1 cellular context compared by ENCODE assay signal in genomic region chr16:28974437-28975157, GRCh38.
TF ChIP-seq lines count a peak whose summit lies in the region.

A gene with protein sequence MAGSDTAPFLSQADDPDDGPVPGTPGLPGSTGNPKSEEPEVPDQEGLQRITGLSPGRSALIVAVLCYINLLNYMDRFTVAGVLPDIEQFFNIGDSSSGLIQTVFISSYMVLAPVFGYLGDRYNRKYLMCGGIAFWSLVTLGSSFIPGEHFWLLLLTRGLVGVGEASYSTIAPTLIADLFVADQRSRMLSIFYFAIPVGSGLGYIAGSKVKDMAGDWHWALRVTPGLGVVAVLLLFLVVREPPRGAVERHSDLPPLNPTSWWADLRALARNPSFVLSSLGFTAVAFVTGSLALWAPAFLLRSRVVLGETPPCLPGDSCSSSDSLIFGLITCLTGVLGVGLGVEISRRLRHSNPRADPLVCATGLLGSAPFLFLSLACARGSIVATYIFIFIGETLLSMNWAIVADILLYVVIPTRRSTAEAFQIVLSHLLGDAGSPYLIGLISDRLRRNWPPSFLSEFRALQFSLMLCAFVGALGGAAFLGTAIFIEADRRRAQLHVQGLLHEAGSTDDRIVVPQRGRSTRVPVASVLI (plus strand): TSS chr16:28974778. CDS start chr16:28975152, 374 bp downstream.

TF ChIP-seq in GM12878, 131 proteins besides CTCF, POLR2A, EP300 and RAD21 (continued from another document and continues in another):
- peak; percentile 94 for TF ChIP-seq IKZF1 (conservative IDR thresholded peaks at IDR 0.05)
- peak; percentile 98 for TF ChIP-seq PAX5 (IDR thresholded peaks at IDR 0.05; ENCODE audit: borderline replicate concordance, low read depth, low read length)
- 0 out of 2 replicates have a peak, but pooled peaks have one; percentile 61 for TF ChIP-seq GATAD2B (conservative IDR thresholded peaks at IDR 0.05; ENCODE audit: low read depth)
- TF ChIP-seq MXI1 (IDR thresholded peaks at IDR 0.05; ENCODE audit: low read depth, low read length), result peak; percentile 96
- TF ChIP-seq NBN (IDR thresholded peaks at IDR 0.05), result peak; percentile 85
- no peak for TF ChIP-seq BRCA1 (IDR thresholded peaks at IDR 0.05; ENCODE audit: low read depth, low read length)
- peak; percentile 99 for TF ChIP-seq YY1 (IDR thresholded peaks at IDR 0.05; ENCODE audit: low read depth, low read length)
- no peak for TF ChIP-seq SMAD1 (IDR thresholded peaks at IDR 0.05; ENCODE audit: low read depth, partially characterized antibody)
- TF ChIP-seq ZBTB11 (CRISPR knock-in tag; IDR thresholded peaks at IDR 0.05), result no peak
- peak; percentile 95 for TF ChIP-seq TAF1 (IDR thresholded peaks at IDR 0.05; ENCODE audit: borderline replicate concordance, low read depth, low read length)
- peak; percentile 66 for TF ChIP-seq TCF12 (IDR thresholded peaks at IDR 0.05; ENCODE audit: low read depth, low read length)
- no peak for TF ChIP-seq NFYA (IDR thresholded peaks at IDR 0.05; ENCODE audit: borderline replicate concordance, low read depth, low read length)
- TF ChIP-seq SUPT20H (IDR thresholded peaks at IDR 0.05; ENCODE audit: borderline replicate concordance, control insufficient read depth, low read depth, low read length), result no peak
- peak; percentile 82; the same call in 1 of the 2 replicates for TF ChIP-seq TBL1XR1 (IDR thresholded peaks at IDR 0.05; ENCODE audit: low read depth, low read length)
- TF ChIP-seq POLR2AphosphoS2 (IDR thresholded peaks at IDR 0.05; ENCODE audit: low read depth, low read length), result no peak
- TF ChIP-seq RBBP5 (conservative IDR thresholded peaks at IDR 0.05), result no peak
- TF ChIP-seq CBX3 (IDR thresholded peaks at IDR 0.05; ENCODE audit: borderline replicate concordance, low read depth), result no peak
- 0 out of 4 replicates have a peak, but pooled peaks of 1 of the 2 experiments have one; percentile 49 for TF ChIP-seq SRF (IDR thresholded peaks at IDR 0.05; ENCODE audit: low read depth in 2 of 2, low read length in 2 of 2)
- TF ChIP-seq STAT3 (IDR thresholded peaks at IDR 0.05; ENCODE audit: low read depth, low read length), result 0 out of 2 replicates have a peak, but pooled peaks have one; percentile 65
- TF ChIP-seq ATF2 (IDR thresholded peaks at IDR 0.05; ENCODE audit: low read length), result no peak
- TF ChIP-seq BACH1 (IDR thresholded peaks at IDR 0.05; ENCODE audit: borderline replicate concordance), result peak; percentile 50; the same call in 1 of the 2 replicates
- TF ChIP-seq, protein P1, sequence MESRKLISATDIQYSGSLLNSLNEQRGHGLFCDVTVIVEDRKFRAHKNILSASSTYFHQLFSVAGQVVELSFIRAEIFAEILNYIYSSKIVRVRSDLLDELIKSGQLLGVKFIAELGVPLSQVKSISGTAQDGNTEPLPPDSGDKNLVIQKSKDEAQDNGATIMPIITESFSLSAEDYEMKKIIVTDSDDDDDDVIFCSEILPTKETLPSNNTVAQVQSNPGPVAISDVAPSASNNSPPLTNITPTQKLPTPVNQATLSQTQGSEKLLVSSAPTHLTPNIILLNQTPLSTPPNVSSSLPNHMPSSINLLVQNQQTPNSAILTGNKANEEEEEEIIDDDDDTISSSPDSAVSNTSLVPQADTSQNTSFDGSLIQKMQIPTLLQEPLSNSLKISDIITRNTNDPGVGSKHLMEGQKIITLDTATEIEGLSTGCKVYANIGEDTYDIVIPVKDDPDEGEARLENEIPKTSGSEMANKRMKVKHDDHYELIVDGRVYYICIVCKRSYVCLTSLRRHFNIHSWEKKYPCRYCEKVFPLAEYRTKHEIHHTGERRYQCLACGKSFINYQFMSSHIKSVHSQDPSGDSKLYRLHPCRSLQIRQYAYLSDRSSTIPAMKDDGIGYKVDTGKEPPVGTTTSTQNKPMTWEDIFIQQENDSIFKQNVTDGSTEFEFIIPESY (IDR thresholded peaks at IDR 0.05), result no peak
- TF ChIP-seq POLR2AphosphoS5 (IDR thresholded peaks at IDR 0.05; ENCODE audit: low read length), result peak; percentile 81
- TF ChIP-seq NR2F1 (conservative IDR thresholded peaks at IDR 0.05), result peak; percentile 82
- TF ChIP-seq ZNF384 (IDR thresholded peaks at IDR 0.05; ENCODE audit: borderline replicate concordance, low read depth, low read length), result no peak
- TF ChIP-seq USF1 (IDR thresholded peaks at IDR 0.05; ENCODE audit: borderline replicate concordance, extremely low read length, insufficient read depth, low read depth, low read length), result peak; percentile 100
- no peak for TF ChIP-seq ZNF274 (IDR thresholded peaks at IDR 0.05; ENCODE audit: insufficient read depth, insufficient read length)
- peak; percentile 73; the same call in 1 of the 2 replicates for TF ChIP-seq CHD2 (IDR thresholded peaks at IDR 0.05; ENCODE audit: borderline replicate concordance, low read depth, low read length)
- TF ChIP-seq RB1 (IDR thresholded peaks at IDR 0.05; ENCODE audit: borderline replicate concordance), result no peak; the same call in 1 of the 2 replicates
- peak; percentile 60; the same call in 1 of the 2 replicates for TF ChIP-seq SREBF1 (IDR thresholded peaks at IDR 0.05; ENCODE audit: low read length)
- no peak for TF ChIP-seq ASH2L (IDR thresholded peaks at IDR 0.05; ENCODE audit: borderline replicate concordance, low read depth)
- TF ChIP-seq NR2C2 (IDR thresholded peaks at IDR 0.05; ENCODE audit: borderline replicate concordance, control insufficient read depth, insufficient read length, low read depth), result no peak
- peak; percentile 98 for TF ChIP-seq NKRF (conservative IDR thresholded peaks at IDR 0.05)
- peak; percentile 86 for TF ChIP-seq MEF2B (IDR thresholded peaks at IDR 0.05; ENCODE audit: partially characterized antibody, poor library complexity, severe bottlenecking)
- TF ChIP-seq EZH2 (IDR thresholded peaks at IDR 0.05; ENCODE audit: borderline replicate concordance, control insufficient read depth, low read depth, low read length), result no peak
- no peak for TF ChIP-seq CHD4 (IDR thresholded peaks at IDR 0.05)
- TF ChIP-seq STAT1 (conservative IDR thresholded peaks at IDR 0.05), result peak; percentile 53; the same call in 1 of the 2 replicates
- 0 out of 2 replicates have a peak, but pooled peaks have one; percentile 39 for TF ChIP-seq JUND (IDR thresholded peaks at IDR 0.05; ENCODE audit: low read depth, low read length)
- TF ChIP-seq LARP7 (IDR thresholded peaks at IDR 0.05), result peak; percentile 89
- TF ChIP-seq MTA2 (IDR thresholded peaks at IDR 0.05; ENCODE audit: low read depth), result 0 out of 2 replicates have a peak, but pooled peaks have one; percentile 47
- TF ChIP-seq ZNF217 (IDR thresholded peaks at IDR 0.05), result no peak
- TF ChIP-seq, protein P2, sequence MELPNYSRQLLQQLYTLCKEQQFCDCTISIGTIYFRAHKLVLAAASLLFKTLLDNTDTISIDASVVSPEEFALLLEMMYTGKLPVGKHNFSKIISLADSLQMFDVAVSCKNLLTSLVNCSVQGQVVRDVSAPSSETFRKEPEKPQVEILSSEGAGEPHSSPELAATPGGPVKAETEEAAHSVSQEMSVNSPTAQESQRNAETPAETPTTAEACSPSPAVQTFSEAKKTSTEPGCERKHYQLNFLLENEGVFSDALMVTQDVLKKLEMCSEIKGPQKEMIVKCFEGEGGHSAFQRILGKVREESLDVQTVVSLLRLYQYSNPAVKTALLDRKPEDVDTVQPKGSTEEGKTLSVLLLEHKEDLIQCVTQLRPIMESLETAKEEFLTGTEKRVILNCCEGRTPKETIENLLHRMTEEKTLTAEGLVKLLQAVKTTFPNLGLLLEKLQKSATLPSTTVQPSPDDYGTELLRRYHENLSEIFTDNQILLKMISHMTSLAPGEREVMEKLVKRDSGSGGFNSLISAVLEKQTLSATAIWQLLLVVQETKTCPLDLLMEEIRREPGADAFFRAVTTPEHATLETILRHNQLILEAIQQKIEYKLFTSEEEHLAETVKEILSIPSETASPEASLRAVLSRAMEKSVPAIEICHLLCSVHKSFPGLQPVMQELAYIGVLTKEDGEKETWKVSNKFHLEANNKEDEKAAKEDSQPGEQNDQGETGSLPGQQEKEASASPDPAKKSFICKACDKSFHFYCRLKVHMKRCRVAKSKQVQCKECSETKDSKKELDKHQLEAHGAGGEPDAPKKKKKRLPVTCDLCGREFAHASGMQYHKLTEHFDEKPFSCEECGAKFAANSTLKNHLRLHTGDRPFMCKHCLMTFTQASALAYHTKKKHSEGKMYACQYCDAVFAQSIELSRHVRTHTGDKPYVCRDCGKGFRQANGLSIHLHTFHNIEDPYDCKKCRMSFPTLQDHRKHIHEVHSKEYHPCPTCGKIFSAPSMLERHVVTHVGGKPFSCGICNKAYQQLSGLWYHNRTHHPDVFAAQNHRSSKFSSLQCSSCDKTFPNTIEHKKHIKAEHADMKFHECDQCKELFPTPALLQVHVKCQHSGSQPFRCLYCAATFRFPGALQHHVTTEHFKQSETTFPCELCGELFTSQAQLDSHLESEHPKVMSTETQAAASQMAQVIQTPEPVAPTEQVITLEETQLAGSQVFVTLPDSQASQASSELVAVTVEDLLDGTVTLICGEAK (IDR thresholded peaks at IDR 0.05; ENCODE audit: borderline replicate concordance), result no peak
- TF ChIP-seq RUNX3 (IDR thresholded peaks at IDR 0.05; ENCODE audit: low read length), result peak; percentile 79
- no peak for TF ChIP-seq GABPA (IDR thresholded peaks at IDR 0.05; ENCODE audit: low read depth)
- no peak for TF ChIP-seq MYB (IDR thresholded peaks at IDR 0.05; ENCODE audit: borderline replicate concordance, low read depth, low read length)
- TF ChIP-seq RCOR1 (conservative IDR thresholded peaks at IDR 0.05; ENCODE audit: low read depth, low read length), result no peak
- no peak for TF ChIP-seq E2F4 (IDR thresholded peaks at IDR 0.05; ENCODE audit: low read depth, low read length)
- TF ChIP-seq SMC3 (IDR thresholded peaks at IDR 0.05; ENCODE audit: borderline replicate concordance, low read length), result no peak
- TF ChIP-seq DPF2 (IDR thresholded peaks at IDR 0.05), result peak; percentile 53; the same call in 1 of the 2 replicates
- no peak for TF ChIP-seq NFXL1 (IDR thresholded peaks at IDR 0.05; ENCODE audit: borderline replicate concordance)
